ENCODE assay signal across 8 cellular contexts in the genomic region with DNA sequence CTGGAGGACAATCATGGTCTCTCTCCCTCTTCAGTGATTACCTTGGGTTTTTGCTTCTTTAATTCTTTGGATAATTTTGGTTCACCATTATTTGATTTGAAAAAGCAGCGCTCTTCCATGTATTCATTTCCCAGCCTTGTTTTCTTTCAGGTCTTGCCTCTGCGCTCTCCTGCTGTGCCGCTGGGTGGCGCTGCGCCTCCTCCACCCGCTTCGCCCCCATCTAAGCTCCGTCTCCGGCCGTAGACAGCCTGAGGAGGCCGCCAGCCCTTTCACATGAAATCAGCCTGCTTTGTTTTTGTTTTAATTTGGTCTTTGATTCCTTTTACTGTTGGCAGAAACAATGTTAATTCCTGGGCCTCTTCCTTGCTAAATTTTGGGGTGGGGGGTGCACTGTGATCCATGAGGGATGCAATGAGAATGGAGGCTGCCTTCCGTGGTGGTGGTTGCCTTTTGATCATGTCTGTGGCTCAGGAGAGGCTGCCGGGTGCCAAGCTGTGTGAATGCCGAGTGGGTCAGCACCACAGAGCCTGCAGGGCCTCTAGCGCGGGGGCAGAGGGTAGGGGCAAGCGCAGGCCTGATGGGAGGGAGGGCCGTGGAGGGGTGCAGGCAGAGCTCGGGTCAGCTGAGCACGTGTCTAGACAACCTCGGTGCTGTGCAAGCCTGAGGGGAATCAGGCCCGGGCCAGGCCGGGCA.
A peak's percentile ranks its signal among the peaks of the same experiment; 100 is the strongest.
DNase-seq lines count a peak whose midpoint lies in the region; ATAC-seq, FAIRE-seq and TF ChIP-seq lines count a peak whose summit lies in the region.

No MANE protein-coding gene starts in this region.

- H3K4me2 ChIP-seq in BLaER1 treated with 17β-estradiol and CSF1 and Interleukin-3, amounts not matched to agents 10 nM and 100 nM = peak overlapping the region; percentile 63 to 96 (median 81)

- peak overlapping the region in 9 of 11 experiments; percentile 32 to 74 (median 49); a peak in 13 of 22 replicates for H3K27ac ChIP-seq in BLaER1 treated with 17β-estradiol and CSF1 and Interleukin-3, amounts not matched to agents 10 nM and 100 nM
- H3K27ac ChIP-seq in lower lobe of right lung = peak overlapping the region; percentile 11
- H3K27ac ChIP-seq in substantia nigra (ENCODE audit: low read depth, low read length, poor library complexity, severe bottlenecking) = peak overlapping the region; percentile 64

- peak; percentile 39 for DNase-seq in HT1080 (ENCODE audit: low read depth)
- peak; percentile 37 to 44 for DNase-seq in activated CD4-positive, alpha-beta T cell treated with anti-CD3 and anti-CD28 coated beads for 4 hours
- peak; percentile 30 for DNase-seq in dedifferentiated amniotic fluid mesenchymal stem cell (ENCODE audit: extremely low spot score)
- DNase-seq in lower lobe of right lung = no peak
- DNase-seq in substantia nigra (lab: John Stamatoyannopoulos, UW) = peak in 42 of 49 donors; percentile 17 to 82 (median 57)
- DNase-seq in RCC 7860 (ENCODE audit: low spot score) = no peak

- H4K20me1 ChIP-seq in BLaER1 treated with 17β-estradiol and CSF1 and Interleukin-3, amounts not matched to agents 10 nM and 100 nM = peaks cover 4 to 98% (median 85%) of the 10 kb centered on the region in 11 experiments; a peak in 19 of 22 replicates

- no peaks in the 10 kb centered on the region for H3K27me3 ChIP-seq in BLaER1 treated with 17β-estradiol and CSF1 and Interleukin-3, amounts not matched to agents 10 nM and 100 nM
- H3K27me3 ChIP-seq in lower lobe of right lung (ENCODE audit: low read depth) = no peaks in the 10 kb centered on the region

- H3K9me3 ChIP-seq in BLaER1 treated with 17β-estradiol and CSF1 and Interleukin-3, amounts not matched to agents 10 nM and 100 nM (replicated peaks in 1 of 11) = no peaks in the 10 kb centered on the region
- H3K9me3 ChIP-seq in lower lobe of right lung = no peaks in the 10 kb centered on the region

- peak overlapping the region in 10 of 11 experiments; percentile 18 to 69 (median 49); a peak in 14 of 22 replicates for H3K9ac ChIP-seq in BLaER1 treated with 17β-estradiol and CSF1 and Interleukin-3, amounts not matched to agents 10 nM and 100 nM

- intact Hi-C loops in lower lobe of right lung (cut with DNase I) = no loop called here

- no peak for FAIRE-seq in RCC 7860 (lab: Jason Lieb, UNC)

- peaks cover 48 to 88% (median 77%) of the 10 kb centered on the region in 11 experiments for H3K36me3 ChIP-seq in BLaER1 treated with 17β-estradiol and CSF1 and Interleukin-3, amounts not matched to agents 10 nM and 100 nM
- peaks cover 100% of the 10 kb centered on the region for H3K36me3 ChIP-seq in lower lobe of right lung

- H3K4me3 ChIP-seq in BLaER1 treated with 17β-estradiol and CSF1 and Interleukin-3, amounts not matched to agents 10 nM and 100 nM = no peak overlapping the region
- no peak overlapping the region for H3K4me3 ChIP-seq in lower lobe of right lung

- peak; percentile 44 to 53 for ATAC-seq in lower lobe of right lung
- no peak for ATAC-seq in GM19467 (IDR thresholded peaks at IDR 0.05; ENCODE audit: unreplicated experiment)

- peak; percentile 72 for TF ChIP-seq CTCF in lower lobe of right lung (IDR thresholded peaks at IDR 0.05)

- peaks cover 35 to 92% (median 91%) of the 10 kb centered on the region in 10 experiments for H3K4me1 ChIP-seq in BLaER1 treated with 17β-estradiol and CSF1 and Interleukin-3, amounts not matched to agents 10 nM and 100 nM
- peaks cover 9% of the 10 kb centered on the region for H3K4me1 ChIP-seq in lower lobe of right lung

Comparison
In these comparisons a context has a peak if more than half of its experiments do, and no peak if none do; other contexts are left out.
1. H3K27ac ChIP-seq: peak in every context shown above with its lines; median percentile 64 in substantia nigra; 49 in BLaER1 treated with 17β-estradiol and CSF1 and Interleukin-3, amounts not matched to agents 10 nM and 100 nM; 11 in lower lobe of right lung.
2. DNase-seq: peak in HT1080 (single experiment), activated CD4-positive, alpha-beta T cell treated with anti-CD3 and anti-CD28 coated beads for 4 hours (2 of 2), dedifferentiated amniotic fluid mesenchymal stem cell (single experiment) and substantia nigra (42 of 49); none in lower lobe of right lung (single experiment) and RCC 7860 (single experiment).